Comparison of ENCODE assay signal across 10 cellular contexts in genomic region chr19:33998739-33999345, GRCh38.
DNase-seq lines count a peak whose midpoint lies in the region; ATAC-seq and TF ChIP-seq lines count a peak whose summit lies in the region.
"Had no signal": no experiment of that assay in that cellular context is flagged by ENCODE, and none has a peak within 500 bp of the region (broad histone marks: within the 10 kb centered on the region; RNA-seq: fewer than 3 reads in every experiment).

No MANE protein-coding gene starts in this region.

- intact Hi-C loops in activated CD8-positive, alpha-beta T cell treated with anti-CD3 and anti-CD28 coated beads for 36 hours (cut with micrococcal nuclease), result loop anchor here (5.0 kb wide), 1 partner anchor 217 kb away; no protein-coding TSS in a partner anchor

- 53 to 61% methylated on average over 4 of the region's 4 CpGs for WGBS in tibial nerve, 2 donors

- no peak for DNase-seq in activated CD8-positive, alpha-beta T cell treated with anti-CD3 and anti-CD28 coated beads for 36 hours
- no peak for DNase-seq in activated CD8-positive, alpha-beta T cell treated with anti-CD3 and anti-CD28 coated beads, Interleukin-2, amount 10 ng/mL, durations not matched to agents 7 days and 5 days
- DNase-seq in Peyer's patch, result no peak
- peak; percentile 11 for DNase-seq in fibroblast of mammary gland (ENCODE audit: low read depth)
- DNase-seq in tibial nerve (ENCODE audit: low spot score in 2 of 2), result no peak
- DNase-seq in ecto neural progenitor cell (ENCODE audit: low spot score), result no peak
- DNase-seq: activated CD4-positive, alpha-beta T cell treated with anti-CD3 and anti-CD28 coated beads for 48 hours had no signal

- no peak for ATAC-seq in activated CD8-positive, alpha-beta T cell treated with anti-CD3 and anti-CD28 coated beads for 36 hours
- ATAC-seq in activated CD8-positive, alpha-beta T cell treated with anti-CD3 and anti-CD28 coated beads, Interleukin-2, amount 10 ng/mL, durations not matched to agents 7 days and 5 days, result no peak
- ATAC-seq in HG03025 (IDR thresholded peaks at IDR 0.05; ENCODE audit: low FRiP score, unreplicated experiment) (no peak), HG03095 (IDR thresholded peaks at IDR 0.05; ENCODE audit: unreplicated experiment) (no peak)

- H3K27ac Mint-ChIP-seq in activated CD8-positive, alpha-beta T cell treated with anti-CD3 and anti-CD28 coated beads for 36 hours, result no peak overlapping the region
- no peak overlapping the region for H3K27ac Mint-ChIP-seq in activated CD8-positive, alpha-beta T cell treated with anti-CD3 and anti-CD28 coated beads, Interleukin-2, amount 10 ng/mL, durations not matched to agents 7 days and 5 days

- H3K36me3 ChIP-seq in Peyer's patch, result no peaks in the 10 kb centered on the region
- no peaks in the 10 kb centered on the region for H3K36me3 ChIP-seq in tibial nerve

- no peak overlapping the region for H3K4me3 ChIP-seq in Peyer's patch
- no peak overlapping the region for H3K4me3 ChIP-seq in fibroblast of mammary gland (ENCODE audit: control insufficient read depth, low read depth, low read length)
- H3K4me3 ChIP-seq in tibial nerve, result no peak overlapping the region
- H3K4me3 ChIP-seq: skin epidermis had no signal

- TF ChIP-seq EP300 in tibial nerve (IDR thresholded peaks at IDR 0.05), result no peak

- no peak overlapping the region for H3K27ac ChIP-seq in Peyer's patch
- H3K27ac ChIP-seq in tibial nerve, result no peak overlapping the region
- H3K27ac ChIP-seq: skin epidermis had no signal

- H3K9me3 Mint-ChIP-seq in activated CD8-positive, alpha-beta T cell treated with anti-CD3 and anti-CD28 coated beads for 36 hours, result no peaks in the 10 kb centered on the region
- H3K9me3 Mint-ChIP-seq in activated CD8-positive, alpha-beta T cell treated with anti-CD3 and anti-CD28 coated beads, Interleukin-2, amount 10 ng/mL, durations not matched to agents 7 days and 5 days (ENCODE audit: insufficient read depth), result no peaks in the 10 kb centered on the region

- peak; percentile 34 for TF ChIP-seq CTCF in activated CD8-positive, alpha-beta T cell treated with anti-CD3 and anti-CD28 coated beads for 36 hours (IDR thresholded peaks at IDR 0.05)
- TF ChIP-seq CTCF in Peyer's patch (IDR thresholded peaks at IDR 0.05) (peak in 4 of 6 experiments; percentile 7 to 40 (median 31)), fibroblast of mammary gland (conservative IDR thresholded peaks at IDR 0.05; ENCODE audit: control insufficient read depth, insufficient read depth, low read depth, low read length) (peak; percentile 35), tibial nerve (IDR thresholded peaks at IDR 0.05) (peak; percentile 12 to 40 (median 24))

- H3K27me3 ChIP-seq in Peyer's patch (no peaks in the 10 kb centered on the region), tibial nerve (peaks cover 0 to 3% of the 10 kb centered on the region in 2 donors)

- no peaks in the 10 kb centered on the region for H3K4me1 ChIP-seq in Peyer's patch
- no peaks in the 10 kb centered on the region for H3K4me1 ChIP-seq in tibial nerve

- TF ChIP-seq POLR2A in Peyer's patch (IDR thresholded peaks at IDR 0.05), result no peak
- no peak for TF ChIP-seq POLR2A in tibial nerve (IDR thresholded peaks at IDR 0.05)

- POLR2A ChIA-PET in activated CD8-positive, alpha-beta T cell treated with anti-CD3 and anti-CD28 coated beads for 36 hours (lab: Charles Lee), result no interaction called here
- POLR2A ChIA-PET in activated CD8-positive, alpha-beta T cell treated with anti-CD3 and anti-CD28 coated beads, Interleukin-2, amount 10 ng/mL, durations not matched to agents 7 days and 5 days (lab: Charles Lee), result no interaction called here

- H3K9me3 ChIP-seq in Peyer's patch (no peaks in the 10 kb centered on the region), tibial nerve (peaks cover 0 to 2% (median 0%) of the 10 kb centered on the region in 4 donors)

- H3K4me3 Mint-ChIP-seq in activated CD8-positive, alpha-beta T cell treated with anti-CD3 and anti-CD28 coated beads for 36 hours, result no peak overlapping the region
- no peak overlapping the region for H3K4me3 Mint-ChIP-seq in activated CD8-positive, alpha-beta T cell treated with anti-CD3 and anti-CD28 coated beads, Interleukin-2, amount 10 ng/mL, durations not matched to agents 7 days and 5 days

- H3K4me1 Mint-ChIP-seq in activated CD8-positive, alpha-beta T cell treated with anti-CD3 and anti-CD28 coated beads for 36 hours (ENCODE audit: low read depth), result no peaks in the 10 kb centered on the region
- no peaks in the 10 kb centered on the region for H3K4me1 Mint-ChIP-seq in activated CD8-positive, alpha-beta T cell treated with anti-CD3 and anti-CD28 coated beads, Interleukin-2, amount 10 ng/mL, durations not matched to agents 7 days and 5 days (ENCODE audit: low read depth)

- no peaks in the 10 kb centered on the region for H3K36me3 Mint-ChIP-seq in activated CD8-positive, alpha-beta T cell treated with anti-CD3 and anti-CD28 coated beads for 36 hours (ENCODE audit: low read depth)
- H3K36me3 Mint-ChIP-seq in activated CD8-positive, alpha-beta T cell treated with anti-CD3 and anti-CD28 coated beads, Interleukin-2, amount 10 ng/mL, durations not matched to agents 7 days and 5 days (ENCODE audit: low read depth), result no peaks in the 10 kb centered on the region

- H3K27me3 Mint-ChIP-seq in activated CD8-positive, alpha-beta T cell treated with anti-CD3 and anti-CD28 coated beads for 36 hours, result peaks cover 15% of the 10 kb centered on the region
- H3K27me3 Mint-ChIP-seq in activated CD8-positive, alpha-beta T cell treated with anti-CD3 and anti-CD28 coated beads, Interleukin-2, amount 10 ng/mL, durations not matched to agents 7 days and 5 days (ENCODE audit: low read depth), result peaks cover 11% of the 10 kb centered on the region

- CTCF ChIA-PET in activated CD8-positive, alpha-beta T cell treated with anti-CD3 and anti-CD28 coated beads for 36 hours (lab: Charles Lee), result interaction anchor here (0.9 to 2.2 kb wide), 12 partner anchors 11 to 224 kb away, joined by 3 to 33 read pairs (median 4); no protein-coding TSS in a partner anchor
- CTCF ChIA-PET in activated CD8-positive, alpha-beta T cell treated with anti-CD3 and anti-CD28 coated beads, Interleukin-2, amount 10 ng/mL, durations not matched to agents 7 days and 5 days (lab: Charles Lee), result interaction anchor here (0.7 to 2.4 kb wide), 10 partner anchors 11 to 224 kb away, joined by 3 to 24 read pairs (median 4); partner anchors contain the start of gene KCTD15
